In genomic region chr12:79512068-79512467, GRCh38 we compare ENCODE assay signal across 18 cellular contexts.
A peak's percentile ranks its signal among the peaks of the same experiment; 100 is the strongest.
DNase-seq lines count a peak whose midpoint lies in the region; ATAC-seq, FAIRE-seq and TF ChIP-seq lines count a peak whose summit lies in the region.
"Had no signal": no experiment of that assay in that cellular context is flagged by ENCODE, and none has a peak within 500 bp of the region (broad histone marks: within the 10 kb centered on the region; RNA-seq: fewer than 3 reads in every experiment).

No MANE protein-coding gene starts in this region.

- POLR2A ChIA-PET in HCT116 (lab: Charles Lee), result no interaction called here

- CTCF ChIA-PET in HCT116 (lab: Charles Lee), result no interaction called here

- BruUV-seq in HCT116 (replicated peaks; lab: Mats Ljungman, UMichigan), result no TSS peak

- TF ChIP-seq CTCF in D721Med (IDR thresholded peaks at IDR 0.05; ENCODE audit: insufficient read depth, missing control alignments), result peak; percentile 9
- peak; percentile 17 to 59 (median 51); a peak in 5 of 6 replicates for TF ChIP-seq CTCF in HCT116 (IDR thresholded peaks at IDR 0.05 in 2 of 3, conservative IDR thresholded peaks at IDR 0.05 in 1 of 3; ENCODE audit: borderline replicate concordance in 1 of 3, insufficient read depth in 1 of 3, low read depth in 2 of 3, low read length in 2 of 3)

- no peak overlapping the region for H3K9ac ChIP-seq in HCT116 (ENCODE audit: low read length)
- H3K9ac ChIP-seq: KMS-11 had no signal

- peak; percentile 44 for TF ChIP-seq RAD21 in HCT116 (IDR thresholded peaks at IDR 0.05; ENCODE audit: low read depth)

- in situ Hi-C loops in SK-MEL-5 (cut with HindIII; ENCODE audit: low pct_unique_long_range_greater_than_20kb, low sequenced_read_pairs), result no loop called here

- no peaks in the 10 kb centered on the region for H3K27me3 ChIP-seq in HCT116 (ENCODE audit: insufficient read depth, low read length)
- H3K27me3 ChIP-seq: Peyer's patch, right atrium auricular region had no signal

- H3K4me2 ChIP-seq in HCT116 (ENCODE audit: low read length), result no peak overlapping the region
- H3K4me2 ChIP-seq: KMS-11 had no signal

- H2AFZ ChIP-seq in HCT116 (ENCODE audit: low read depth, low read length, poor library complexity, severe bottlenecking), result no peak overlapping the region

- no peaks in the 10 kb centered on the region for H3K79me2 ChIP-seq in HCT116 (ENCODE audit: insufficient read depth, low read length)

- no peak overlapping the region for H3K27ac ChIP-seq in HCT116 (ENCODE audit: low read depth, low read length)
- H3K27ac ChIP-seq: KMS-11, Peyer's patch, right atrium auricular region had no signal

- ATAC-seq in HCT116 (peak; percentile 68), esophagus mucosa (no peak)
- ATAC-seq: activated CD8-positive, alpha-beta T cell treated with anti-CD3 and anti-CD28 coated beads for 36 hours; CD8-positive, alpha-beta T cell had no signal

- TF ChIP-seq POLR2A in HCT116 (IDR thresholded peaks at IDR 0.05; ENCODE audit: borderline replicate concordance, extremely low read depth, insufficient read depth, insufficient read length), result no peak

- intact Hi-C loops in HCT116 (cut with micrococcal nuclease), result no loop called here

- no peaks in the 10 kb centered on the region for H3K9me3 ChIP-seq in HCT116 (ENCODE audit: control insufficient read depth in 1 of 2, insufficient read depth in 1 of 2, low read depth in 1 of 2, low read length in 2 of 2)
- H3K9me3 ChIP-seq: Peyer's patch, right atrium auricular region had no signal

- RAD21 ChIA-PET in HCT116 (lab: Charles Lee; ENCODE audit: low non-redundant PET in 1 of 2, low total read pairs in 2 of 2, uncharacterized antibody in 2 of 2, unreplicated experiment in 2 of 2), result no interaction called here

- no peak for FAIRE-seq in D721Med (lab: Jason Lieb, UNC)
- FAIRE-seq: GM12892 had no signal

- no peaks in the 10 kb centered on the region for H3K4me1 ChIP-seq in HCT116 (ENCODE audit: control insufficient read depth in 1 of 2, insufficient read depth in 2 of 2, low read length in 2 of 2)
- H3K4me1 ChIP-seq: Peyer's patch, right atrium auricular region had no signal

- no peak overlapping the region for H3K4me3 ChIP-seq in HCT116 (replicated peaks in 1 of 2; ENCODE audit: low read depth in 1 of 2, low read length in 2 of 2)
- H3K4me3 ChIP-seq: Peyer's patch, right atrium auricular region had no signal

- no peaks in the 10 kb centered on the region for H4K20me1 ChIP-seq in HCT116 (ENCODE audit: insufficient read depth)

- H3K36me3 ChIP-seq in HCT116 (ENCODE audit: control insufficient read depth in 1 of 2, insufficient read depth in 2 of 2, low read length in 2 of 2), result no peaks in the 10 kb centered on the region
- H3K36me3 ChIP-seq: Peyer's patch, right atrium auricular region had no signal

- DNase-seq in D721Med (ENCODE audit: insufficient read length, low spot score), result no peak
- no peak for DNase-seq in HCT116 (ENCODE audit: low read depth, low spot score)
- peak; percentile 49 for DNase-seq in SK-MEL-5 (ENCODE audit: low read depth, low spot score)
- peak; percentile 31 for DNase-seq in iPS-NIHi11 (ENCODE audit: low spot score)
- no peak for DNase-seq in effector CD8-positive, alpha-beta T cell (lab: John Stamatoyannopoulos, UW)
- DNase-seq in NCI-H510A (lab: John Stamatoyannopoulos, UW), result no peak
- no peak for DNase-seq in GOT3 (lab: John Stamatoyannopoulos, UW)
- DNase-seq: activated CD8-positive, alpha-beta T cell treated with anti-CD3 and anti-CD28 coated beads for 36 hours; activated naive CD4-positive, alpha-beta T cell treated with anti-CD3 and anti-CD28 coated beads, Interleukin-2, amount 10 ng/mL, durations not matched to agents 7 days and 5 days; CD8-positive, alpha-beta T cell; cerebellar nuclear complex; kidney; NCI-H2029 treated with DMSO at 0.1 percent for 48 hours; Peyer's patch had no signal

- H3K9me2 ChIP-seq in HCT116 (ENCODE audit: insufficient read depth), result no peaks in the 10 kb centered on the region

TF ChIP-seq in HCT116, 20 proteins besides CTCF, POLR2A, EP300 and RAD21:
- TF ChIP-seq CEBPB (IDR thresholded peaks at IDR 0.05; ENCODE audit: low read depth) (no peak), FOSL1 (IDR thresholded peaks at IDR 0.05; ENCODE audit: low read depth) (no peak), ATF3 (IDR thresholded peaks at IDR 0.05) (no peak), JUND (IDR thresholded peaks at IDR 0.05) (no peak), SIN3A (IDR thresholded peaks at IDR 0.05; ENCODE audit: low read depth) (no peak)

Comparison
In these comparisons a context has a peak if more than half of its experiments do, and no peak if none do; other contexts are left out.
1. DNase-seq: peak in SK-MEL-5 (single experiment) and iPS-NIHi11 (single experiment); none in D721Med (single experiment), HCT116 (single experiment), effector CD8-positive, alpha-beta T cell (single experiment), NCI-H510A (single experiment) and GOT3 (single experiment).